ENCODE assay signal across 8 cellular contexts in genomic region chr3:119294402-119294888, GRCh38. TPM values are rescaled to one million over a fixed set of nuclear protein-coding genes. Genes with fewer than 3 reads are reported as not detected.
DNase-seq lines count a peak whose midpoint lies in the region; ATAC-seq and TF ChIP-seq lines count a peak whose summit lies in the region.

No MANE protein-coding gene starts in this region.

- H3K36me3 ChIP-seq in SK-N-SH (replicated peaks in 1 of 2; ENCODE audit: control insufficient read depth in 1 of 2, insufficient read depth in 2 of 2, low read length in 1 of 2) = peaks cover 11 to 20% of the 10 kb centered on the region in 2 experiments
- no peaks in the 10 kb centered on the region for H3K36me3 ChIP-seq in iPS DF 6.9 (ENCODE audit: control insufficient read depth, insufficient read depth, low read length)

- H3K4me3 ChIP-seq in SK-N-SH (ENCODE audit: low read depth in 2 of 2, low read length in 1 of 2) (peak overlapping the region; percentile 81 to 90), iPS DF 6.9 (ENCODE audit: low read length) (peak overlapping the region; percentile 35; the same call in 1 of the 2 replicates)

- peaks cover 48% of the 10 kb centered on the region for H3K79me2 ChIP-seq in SK-N-SH (ENCODE audit: insufficient read depth)

- H3K4me1 ChIP-seq in SK-N-SH (ENCODE audit: control insufficient read depth in 1 of 2, insufficient read depth in 2 of 2, low read depth in 1 of 2, low read length in 1 of 2) (peaks cover 12 to 48% of the 10 kb centered on the region in 2 experiments; a peak in 3 of 4 replicates), iPS DF 6.9 (ENCODE audit: control insufficient read depth, insufficient read depth, low read length) (no peaks in the 10 kb centered on the region)

- no peak for TF ChIP-seq RAD21 in SK-N-SH (IDR thresholded peaks at IDR 0.05; ENCODE audit: low read length)

- WGBS in SK-N-SH (ENCODE audit: low lambda C conversion rate) = 0% methylated on average over 18 of the region's 43 CpGs
- WGBS in iPS DF 6.9 (ENCODE audit: insufficient coverage, insufficient read length) = no CpG with 5 or more reads among the region's 43 CpGs

- POLR2A ChIA-PET in SK-N-SH (lab: Yijun Ruan, JAX) = interaction anchor here (0.9 to 4.6 kb wide), 11 partner anchors 9 to 369 kb away, joined by 3 to 44 read pairs (median 4); partner anchors contain the start of genes POGLUT1, POPDC2 and TIMMDC1

- peaks cover 7% of the 10 kb centered on the region for H3F3A ChIP-seq in SK-N-SH (replicated peaks; ENCODE audit: insufficient read depth)

- peak overlapping the region; percentile 91 for H3K9ac ChIP-seq in SK-N-SH

- ATAC-seq in GM19025 (IDR thresholded peaks at IDR 0.05; ENCODE audit: low read depth, unreplicated experiment) (peak; percentile 67), HG03139 (IDR thresholded peaks at IDR 0.05; ENCODE audit: unreplicated experiment) (peak; percentile 42)

- H3K9me3 ChIP-seq in SK-N-SH (no peaks in the 10 kb centered on the region), iPS DF 6.9 (ENCODE audit: control insufficient read depth, insufficient read depth, low read length) (no peaks in the 10 kb centered on the region)

- DNase-seq in AG20443 (ENCODE audit: low spot score) (peak; percentile 50), SK-N-SH (no peak), iPS DF 6.9 (ENCODE audit: low read depth, low spot score) (no peak), NCI-H510A treated with DMSO at 0.1 percent for 48 hours (lab: John Stamatoyannopoulos, UW) (no peak)
- peak; percentile 9 for DNase-seq in activated naive CD8-positive, alpha-beta T cell treated with anti-CD3 and anti-CD28 coated beads, Interleukin-2, amount 50 U/mL, for 16 hours (ENCODE audit: low read depth, low spot score)
- DNase-seq in stimulated activated CD4-positive, alpha-beta T cell treated with anti-CD3 and anti-CD28 coated beads, Interleukin-12 subunit alpha, Interleukin-12 subunit beta, amount 100 ng/mL, for 4 hours = peak; percentile 53

- CTCF ChIA-PET in SK-N-SH (lab: Yijun Ruan, JAX) = interaction anchor here (1.0 to 3.8 kb wide), 5 partner anchors 19 to 387 kb away, joined by 3 to 20 read pairs (median 13); no protein-coding TSS in a partner anchor

- peak overlapping the region; percentile 78 for H3K4me2 ChIP-seq in SK-N-SH

- no peaks in the 10 kb centered on the region for H3K27me3 ChIP-seq in SK-N-SH (ENCODE audit: insufficient read depth)
- H3K27me3 ChIP-seq in iPS DF 6.9 (ENCODE audit: control insufficient read depth, insufficient read depth, low read length) = 0 out of 2 replicates have a peak, but pooled peaks cover 2% of the 10 kb centered on the region

- H3K27ac ChIP-seq in SK-N-SH (ENCODE audit: low read depth in 2 of 2, low read length in 1 of 2) (peak overlapping the region; percentile 90 to 91), iPS DF 6.9 (ENCODE audit: low read length) (no peak overlapping the region)

- no peak for TF ChIP-seq CTCF in SK-N-SH (IDR thresholded peaks at IDR 0.05)

- no peaks in the 10 kb centered on the region for H3K9me2 ChIP-seq in SK-N-SH

- H2AFZ ChIP-seq in SK-N-SH (ENCODE audit: low read depth) = peak overlapping the region; percentile 88

- TF ChIP-seq EP300 in SK-N-SH (IDR thresholded peaks at IDR 0.05; ENCODE audit: borderline replicate concordance in 1 of 2, low read depth in 1 of 2, low read length in 1 of 2) = no peak

- no peaks in the 10 kb centered on the region for H4K20me1 ChIP-seq in SK-N-SH (ENCODE audit: insufficient read depth)

TF ChIP-seq in SK-N-SH, 30 proteins besides CTCF, POLR2A, EP300 and RAD21:
- TF ChIP-seq RCOR1 (IDR thresholded peaks at IDR 0.05; ENCODE audit: low read length) = no peak
- TF ChIP-seq SIN3A (IDR thresholded peaks at IDR 0.05; ENCODE audit: borderline replicate concordance, low read depth, low read length) = no peak
- TF ChIP-seq, protein P1, sequence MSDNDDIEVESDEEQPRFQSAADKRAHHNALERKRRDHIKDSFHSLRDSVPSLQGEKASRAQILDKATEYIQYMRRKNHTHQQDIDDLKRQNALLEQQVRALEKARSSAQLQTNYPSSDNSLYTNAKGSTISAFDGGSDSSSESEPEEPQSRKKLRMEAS (IDR thresholded peaks at IDR 0.05; ENCODE audit: low read depth) = no peak
- no peak for TF ChIP-seq GABPA (IDR thresholded peaks at IDR 0.05; ENCODE audit: low read depth)
- no peak for TF ChIP-seq FOSL2 (IDR thresholded peaks at IDR 0.05; ENCODE audit: borderline replicate concordance, low read depth)
- TF ChIP-seq GATA2 (CRISPR knock-in tag; IDR thresholded peaks at IDR 0.05) = no peak
- TF ChIP-seq NFIC (IDR thresholded peaks at IDR 0.05; ENCODE audit: borderline replicate concordance) = no peak; the same call in 1 of the 2 replicates
- TF ChIP-seq POLR2AphosphoS5 (IDR thresholded peaks at IDR 0.05; ENCODE audit: low read depth, low read length) = no peak
- no peak for TF ChIP-seq TAF1 (IDR thresholded peaks at IDR 0.05; ENCODE audit: borderline replicate concordance, low read depth, low read length)
- no peak for TF ChIP-seq RXRA (IDR thresholded peaks at IDR 0.05; ENCODE audit: borderline replicate concordance, low read depth)
- no peak for TF ChIP-seq FOXJ3 (CRISPR knock-in tag; IDR thresholded peaks at IDR 0.05)
- TF ChIP-seq CHD2 (IDR thresholded peaks at IDR 0.05; ENCODE audit: low read length, partially characterized antibody) = no peak
- TF ChIP-seq SMC3 (IDR thresholded peaks at IDR 0.05; ENCODE audit: low read depth, low read length) = no peak
- TF ChIP-seq JUND (IDR thresholded peaks at IDR 0.05) = no peak
- TF ChIP-seq ELF1 (IDR thresholded peaks at IDR 0.05) = no peak; the same call in 1 of the 2 replicates
- no peak for TF ChIP-seq RFX5 (IDR thresholded peaks at IDR 0.05; ENCODE audit: low read length)

RNA-seq across cellular contexts. Expression of gene ARHGAP31, which starts 0.3 kb away (rescaled TPM):
- polyA plus RNA-seq in SK-N-SH (2012; rRNA removed) = 4.4 and 7.7 TPM in 2 replicates
- polyA plus RNA-seq in SK-N-SH (2012; cell fraction: cytosol; rRNA removed) = 4.0 and 4.8 TPM in 2 replicates
- 6.0 and 7.0 TPM in 2 replicates for polyA plus RNA-seq in SK-N-SH (2012; cell fraction: nucleus; rRNA removed)

RNA-seq across cellular contexts. Expression of gene B4GALT4, which starts 53.8 kb away (rescaled TPM):
- polyA plus RNA-seq in SK-N-SH (2012; rRNA removed) = 15.7 and 19.8 TPM in 2 replicates
- 20.2 and 23.9 TPM in 2 replicates for polyA plus RNA-seq in SK-N-SH (2012; cell fraction: cytosol; rRNA removed)
- 11.7 and 19.4 TPM in 2 replicates for polyA plus RNA-seq in SK-N-SH (2012; cell fraction: nucleus; rRNA removed)

Comparison
In these comparisons a context has a peak if more than half of its experiments do, and no peak if none do; other contexts are left out.
1. DNase-seq: peak in AG20443 (single experiment), activated naive CD8-positive, alpha-beta T cell treated with anti-CD3 and anti-CD28 coated beads, Interleukin-2, amount 50 U/mL, for 16 hours (single experiment) and stimulated activated CD4-positive, alpha-beta T cell treated with anti-CD3 and anti-CD28 coated beads, Interleukin-12 subunit alpha, Interleukin-12 subunit beta, amount 100 ng/mL, for 4 hours (single experiment); none in SK-N-SH (single experiment), iPS DF 6.9 (single experiment) and NCI-H510A treated with DMSO at 0.1 percent for 48 hours (single experiment).